In the genomic region with DNA sequence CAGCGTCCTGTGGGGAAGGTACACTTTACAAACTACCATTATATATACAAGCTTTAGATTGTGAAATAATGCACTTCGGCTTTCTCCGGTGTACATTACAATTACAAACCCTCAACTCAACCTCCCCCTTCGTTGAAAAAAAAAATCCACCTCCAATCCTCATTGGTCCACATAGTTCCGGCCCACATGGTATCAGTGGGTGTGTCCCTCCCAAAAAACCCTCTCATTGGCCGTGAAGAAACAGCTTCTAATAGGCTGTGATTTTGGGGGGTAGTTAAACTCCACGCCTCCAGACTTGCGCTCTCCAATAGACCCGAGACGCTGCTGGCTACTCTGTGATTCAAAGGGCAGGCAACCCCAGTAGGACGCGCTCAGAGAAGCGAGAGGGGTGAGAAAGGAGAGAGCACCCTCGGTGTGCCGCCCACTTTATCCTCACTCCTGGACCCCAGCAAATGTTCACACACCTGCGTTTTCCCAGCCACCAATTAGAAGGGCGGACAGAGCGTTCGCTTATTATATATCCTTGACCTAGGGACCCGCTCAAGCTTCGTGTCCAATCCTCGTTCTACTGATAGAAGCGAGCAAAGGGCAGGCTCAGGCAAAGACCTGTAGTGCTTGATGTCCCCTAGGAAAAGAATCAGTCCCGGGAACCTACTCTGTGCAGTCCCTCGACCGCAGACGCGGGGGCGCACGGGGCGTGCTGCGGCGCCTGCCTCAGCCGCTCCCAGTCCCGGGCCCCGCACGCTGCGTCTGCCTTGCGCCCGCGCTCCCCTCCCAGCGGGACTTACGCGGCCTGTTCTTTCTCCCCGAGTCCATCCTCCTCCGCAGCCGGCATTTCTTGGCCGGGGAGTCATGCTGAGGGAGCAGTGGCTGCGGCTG, we compare ENCODE assay signal across 8 cellular contexts.
A peak's percentile ranks its signal among the peaks of the same experiment; 100 is the strongest.
DNase-seq lines count a peak whose midpoint lies in the region; ATAC-seq, FAIRE-seq and TF ChIP-seq lines count a peak whose summit lies in the region.

No MANE protein-coding gene starts in this region.

- H3K4me3 ChIP-seq in WERI-Rb-1 (ENCODE audit: low read depth, low read length) = peak overlapping the region; percentile 94

- no peaks in the 10 kb centered on the region for H3K9me3 ChIP-seq in WERI-Rb-1 (ENCODE audit: severe bottlenecking)

- peak overlapping the region; percentile 89 for H3K27ac ChIP-seq in WERI-Rb-1

- 0 out of 2 replicates have a peak, but pooled peaks cover 3% of the 10 kb centered on the region for H3K36me3 ChIP-seq in WERI-Rb-1

- no peak for TF ChIP-seq CTCF in WERI-Rb-1 (IDR thresholded peaks at IDR 0.05; ENCODE audit: low read depth, low read length)

- FAIRE-seq in islet of Langerhans (lab: Jason Lieb, UNC) = peak; percentile 90

- H3K27me3 ChIP-seq in WERI-Rb-1 (ENCODE audit: insufficient read depth, low read depth, severe bottlenecking) = no peaks in the 10 kb centered on the region

- peak; percentile 97 for DNase-seq in AG08395 (ENCODE audit: low spot score)
- DNase-seq in NCI-H2171 treated with DMSO at 0.1 percent for 48 hours (lab: John Stamatoyannopoulos, UW) = peak; percentile 89
- peak; percentile 86 for DNase-seq in WERI-Rb-1
- DNase-seq in cerebellar cortex (ENCODE audit: low spot score) = peak; percentile 99
- peak; percentile 38 for DNase-seq in stimulated activated CD4-positive, alpha-beta T cell treated with anti-CD3 and anti-CD28 coated beads, Interleukin-12 subunit alpha, Interleukin-12 subunit beta, amount 100 ng/mL, for 4 hours

- ATAC-seq in GM18873 (IDR thresholded peaks at IDR 0.05; ENCODE audit: low FRiP score, unreplicated experiment) (peak; percentile 90), HG03108 (IDR thresholded peaks at IDR 0.05; ENCODE audit: unreplicated experiment) (peak; percentile 89)

Comparison
In these comparisons a context has a peak if more than half of its experiments do, and no peak if none do; other contexts are left out.
1. Peak in every context shown above with its lines: DNase-seq, ATAC-seq, H3K4me3 ChIP-seq and H3K27ac ChIP-seq.
2. DNase-seq: peak in every context shown above with its lines; median percentile 99 in cerebellar cortex; 97 in AG08395; 89 in NCI-H2171 treated with DMSO at 0.1 percent for 48 hours; 86 in WERI-Rb-1; 38 in stimulated activated CD4-positive, alpha-beta T cell treated with anti-CD3 and anti-CD28 coated beads, Interleukin-12 subunit alpha, Interleukin-12 subunit beta, amount 100 ng/mL, for 4 hours.